19 cellular contexts compared by ENCODE assay signal in the genomic region with DNA sequence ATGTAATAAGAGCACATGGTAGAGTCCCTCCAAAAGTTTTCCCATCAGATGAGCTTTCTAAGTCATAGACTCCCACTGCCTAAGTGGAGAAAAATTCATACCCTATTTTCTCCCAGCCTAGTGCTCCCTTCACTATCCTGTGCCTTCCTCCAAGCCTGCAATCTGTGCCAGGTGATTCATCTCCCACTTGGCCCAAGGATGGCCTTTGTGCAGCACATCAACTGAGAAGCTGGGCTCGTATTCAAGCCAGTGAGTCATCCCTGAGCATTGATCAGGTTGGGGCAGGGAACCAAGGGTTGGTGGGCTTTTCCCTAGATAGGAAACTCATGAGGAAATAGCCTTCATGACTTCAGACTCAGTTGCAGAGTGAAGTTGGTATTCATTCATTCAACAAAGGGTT.
DNase-seq lines count a peak whose midpoint lies in the region; ATAC-seq, FAIRE-seq and TF ChIP-seq lines count a peak whose summit lies in the region.
"Had no signal": no experiment of that assay in that cellular context is flagged by ENCODE, and none has a peak within 500 bp of the region (broad histone marks: within the 10 kb centered on the region; RNA-seq: fewer than 3 reads in every experiment).

No MANE protein-coding gene starts in this region.

- peaks cover 0 to 14% (median 0%) of the 10 kb centered on the region in 11 donors for H3K9me3 Mint-ChIP-seq in naive thymus-derived CD4-positive, alpha-beta T cell
- H3K9me3 Mint-ChIP-seq: type B pancreatic cell had no signal

- no peak overlapping the region for H3K4me3 Mint-ChIP-seq in naive thymus-derived CD4-positive, alpha-beta T cell
- H3K4me3 Mint-ChIP-seq: type B pancreatic cell had no signal

- H3K9me3 ChIP-seq in naive thymus-derived CD4-positive, alpha-beta T cell (ENCODE audit: control insufficient read depth in 2 of 3, low read length in 3 of 3), result no peaks in the 10 kb centered on the region
- no peaks in the 10 kb centered on the region for H3K9me3 ChIP-seq in aorta (ENCODE audit: control insufficient read depth, low read length)

- H3K4me1 ChIP-seq in naive thymus-derived CD4-positive, alpha-beta T cell (ENCODE audit: control insufficient read depth in 2 of 2, insufficient read depth in 2 of 2, low read length in 2 of 2), result no peaks in the 10 kb centered on the region
- H3K4me1 ChIP-seq in aorta (ENCODE audit: control insufficient read depth in 1 of 2, insufficient read depth in 2 of 2, low read length in 2 of 2), result no peaks in the 10 kb centered on the region

- DNase-seq in AG10803 (ENCODE audit: low read depth) (peak; percentile 65), NCI-H226 (peak; percentile 79), bronchial epithelial cell (ENCODE audit: low read depth) (peak; percentile 89), kidney epithelial cell (ENCODE audit: low read depth) (peak; percentile 18), aorta (no peak)
- no peak for DNase-seq in effector CD4-positive, alpha-beta T cell
- no peak for DNase-seq in activated CD8-positive, alpha-beta memory T cell treated with anti-CD3 and anti-CD28 coated beads for 24 hours
- DNase-seq in naive thymus-derived CD4-positive, alpha-beta T cell, result no peak
- DNase-seq: activated CD4-positive, alpha-beta T cell treated with anti-CD3 and anti-CD28 coated beads, Interleukin-2, amount 50 U/mL, for 48 hours; activated effector memory CD4-positive, alpha-beta T cell treated with Interleukin-2 at 50 U/mL for 16 hours; AML-193; NCI-H748 treated with DMSO at 0.1 percent for 48 hours; RPMI8226; stimulated activated CD4-positive, alpha-beta T cell treated with anti-CD3 and anti-CD28 coated beads, Interleukin-15, amount 100 ng/mL, for 24 hours; T-helper 9 cell had no signal

- ATAC-seq in naive thymus-derived CD4-positive, alpha-beta T cell, result no peak
- no peak for ATAC-seq in aorta (ENCODE audit: low FRiP score)
- ATAC-seq: GM12878, K562 had no signal

- H3K4me3 ChIP-seq in AG10803 (ENCODE audit: low read length) (no peak overlapping the region), bronchial epithelial cell (ENCODE audit: low read depth, low read length) (no peak overlapping the region), kidney epithelial cell (ENCODE audit: low read depth, low read length) (no peak overlapping the region), aorta (ENCODE audit: low read length in 2 of 2) (no peak overlapping the region)
- H3K4me3 ChIP-seq in naive thymus-derived CD4-positive, alpha-beta T cell (ENCODE audit: low read length), result no peak overlapping the region
- H3K4me3 ChIP-seq: cardiac muscle cell, GM12878, K562 had no signal

- no peaks in the 10 kb centered on the region for H3K27me3 ChIP-seq in bronchial epithelial cell (ENCODE audit: control insufficient read depth, insufficient read depth, low read length)
- H3K27me3 ChIP-seq in kidney epithelial cell (ENCODE audit: control insufficient read depth, insufficient read depth, low read length), result no peaks in the 10 kb centered on the region
- no peaks in the 10 kb centered on the region for H3K27me3 ChIP-seq in naive thymus-derived CD4-positive, alpha-beta T cell (ENCODE audit: control insufficient read depth in 2 of 2, insufficient read depth in 2 of 2, low read length in 2 of 2)
- no peaks in the 10 kb centered on the region for H3K27me3 ChIP-seq in aorta (ENCODE audit: control insufficient read depth in 1 of 2, insufficient read depth in 2 of 2, low read length in 1 of 2)
- H3K27me3 ChIP-seq: cardiac muscle cell had no signal

- H3K36me3 Mint-ChIP-seq in naive thymus-derived CD4-positive, alpha-beta T cell, result peaks cover 0 to 5% (median 0%) of the 10 kb centered on the region in 5 donors
- H3K36me3 Mint-ChIP-seq: type B pancreatic cell had no signal

- no peak for TF ChIP-seq CTCF in AG10803 (conservative IDR thresholded peaks at IDR 0.05; ENCODE audit: low read length)
- no peak for TF ChIP-seq CTCF in bronchial epithelial cell (IDR thresholded peaks at IDR 0.05; ENCODE audit: insufficient read depth, low read length, severe bottlenecking)
- no peak for TF ChIP-seq CTCF in kidney epithelial cell (IDR thresholded peaks at IDR 0.05; ENCODE audit: insufficient read depth, low read length, poor library complexity, severe bottlenecking)

- H3K4me1 Mint-ChIP-seq in naive thymus-derived CD4-positive, alpha-beta T cell, result no peaks in the 10 kb centered on the region

- POLR2A ChIA-PET in naive thymus-derived CD4-positive, alpha-beta T cell (lab: Charles Lee), result no interaction called here

- H3K27ac ChIP-seq in naive thymus-derived CD4-positive, alpha-beta T cell (ENCODE audit: low read depth, low read length), result no peak overlapping the region
- H3K27ac ChIP-seq in aorta (ENCODE audit: low read depth in 1 of 2, low read length in 2 of 2), result no peak overlapping the region
- H3K27ac ChIP-seq: cardiac muscle cell had no signal

- H3K27me3 Mint-ChIP-seq in naive thymus-derived CD4-positive, alpha-beta T cell, result no peaks in the 10 kb centered on the region
- H3K27me3 Mint-ChIP-seq: type B pancreatic cell had no signal

- H3K36me3 ChIP-seq in bronchial epithelial cell (ENCODE audit: control insufficient read depth, insufficient read depth, low read length), result no peaks in the 10 kb centered on the region
- no peaks in the 10 kb centered on the region for H3K36me3 ChIP-seq in kidney epithelial cell (ENCODE audit: control insufficient read depth, insufficient read depth, low read length)
- H3K36me3 ChIP-seq in naive thymus-derived CD4-positive, alpha-beta T cell (ENCODE audit: control insufficient read depth in 2 of 3, insufficient read depth in 3 of 3, low read length in 3 of 3), result no peaks in the 10 kb centered on the region
- no peaks in the 10 kb centered on the region for H3K36me3 ChIP-seq in aorta (ENCODE audit: control insufficient read depth in 1 of 2, insufficient read depth in 2 of 2, low read length in 1 of 2)
- H3K36me3 ChIP-seq: cardiac muscle cell had no signal

- intact Hi-C loops in naive thymus-derived CD4-positive, alpha-beta T cell (cut with micrococcal nuclease), result no loop called here
- intact Hi-C loops in aorta (cut with DNase I), result no loop called here

- no peak for FAIRE-seq in bronchial epithelial cell (lab: Jason Lieb, UNC)
- FAIRE-seq: GM12878, K562 had no signal

- CTCF ChIA-PET in naive thymus-derived CD4-positive, alpha-beta T cell (lab: Charles Lee), result no interaction called here

- H3K27ac Mint-ChIP-seq in naive thymus-derived CD4-positive, alpha-beta T cell, result no peak overlapping the region
- H3K27ac Mint-ChIP-seq: type B pancreatic cell had no signal

- 23 to 37% methylated on average over 1 of the region's 1 CpG for WGBS in aorta, 2 donors

Comparison
In these comparisons a context has a peak if more than half of its experiments do, and no peak if none do; other contexts are left out.
1. DNase-seq: peak in AG10803 (single experiment), NCI-H226 (single experiment), bronchial epithelial cell (single experiment) and kidney epithelial cell (single experiment); none in effector CD4-positive, alpha-beta T cell (single experiment), activated CD8-positive, alpha-beta memory T cell treated with anti-CD3 and anti-CD28 coated beads for 24 hours (single experiment), naive thymus-derived CD4-positive, alpha-beta T cell (0 of 9) and aorta (0 of 2).